In genomic region chr1:111963985-111964738, GRCh38 we compare ENCODE assay signal across 15 cellular contexts. TPM values are rescaled to one million over a fixed set of nuclear protein-coding genes. Genes with fewer than 3 reads are reported as not detected.
"Had no signal": no experiment of that assay in that cellular context is flagged by ENCODE, and none has a peak within 500 bp of the region (broad histone marks: within the 10 kb centered on the region; RNA-seq: fewer than 3 reads in every experiment).

No MANE protein-coding gene starts in this region.

- H3K4me3 ChIP-seq: tibial artery had no signal

- DNase-seq: activated CD4-positive, alpha-beta memory T cell treated with anti-CD3 and anti-CD28 coated beads for 36 hours; activated CD4-positive, alpha-beta T cell treated with anti-CD3 and anti-CD28 coated beads for 36 hours; activated CD8-positive, alpha-beta memory T cell treated with anti-CD3 and anti-CD28 coated beads, Interleukin-2, amount 10 ng/mL, durations not matched to agents 7 days and 5 days; activated naive CD4-positive, alpha-beta T cell treated with anti-CD3 and anti-CD28 coated beads, Interleukin-2, amount 10 ng/mL, durations not matched to agents 7 days and 5 days; activated T-cell treated with anti-CD3 and anti-CD28 coated beads, Interleukin-2, amount 50 U/mL, for 1 hour; glutamatergic neuron; kidney glomerular epithelial cell; stimulated activated CD4-positive, alpha-beta T cell treated with anti-CD3 and anti-CD28 coated beads, Interleukin-2, amount 100 ng/mL, for 24 hours; stimulated activated naive CD4-positive, alpha-beta T cell; T-helper 17 cell; tibial artery; WERI-Rb-1 had no signal

- H3K36me3 ChIP-seq: tibial artery, WERI-Rb-1 had no signal

- H3K36me3 Mint-ChIP-seq: activated CD4-positive, alpha-beta memory T cell treated with anti-CD3 and anti-CD28 coated beads for 36 hours; activated CD8-positive, alpha-beta memory T cell treated with anti-CD3 and anti-CD28 coated beads, Interleukin-2, amount 10 ng/mL, durations not matched to agents 7 days and 5 days; activated naive CD4-positive, alpha-beta T cell treated with anti-CD3 and anti-CD28 coated beads, Interleukin-2, amount 10 ng/mL, durations not matched to agents 7 days and 5 days had no signal

- H3K27ac ChIP-seq: tibial artery, WERI-Rb-1 had no signal

- H3K4me1 Mint-ChIP-seq: activated CD4-positive, alpha-beta T cell treated with anti-CD3 and anti-CD28 coated beads for 36 hours; activated CD8-positive, alpha-beta memory T cell treated with anti-CD3 and anti-CD28 coated beads, Interleukin-2, amount 10 ng/mL, durations not matched to agents 7 days and 5 days; activated naive CD4-positive, alpha-beta T cell treated with anti-CD3 and anti-CD28 coated beads, Interleukin-2, amount 10 ng/mL, durations not matched to agents 7 days and 5 days had no signal

- H3K9me3 Mint-ChIP-seq: activated CD4-positive, alpha-beta memory T cell treated with anti-CD3 and anti-CD28 coated beads for 36 hours; activated naive CD4-positive, alpha-beta T cell treated with anti-CD3 and anti-CD28 coated beads, Interleukin-2, amount 10 ng/mL, durations not matched to agents 7 days and 5 days; activated T-helper 2 cell treated with anti-CD3 and anti-CD28 coated beads, Interferon-gamma antibody, Interleukin-2, Interleukin-4, amounts not matched to agents 10 μg/mL and 5 μg/mL and 100 μg/mL, durations not matched to agents 14 hours and 24 hours and 36 hours; nephron had no signal

- H3K27me3 ChIP-seq: tibial artery had no signal

- ATAC-seq: activated CD4-positive, alpha-beta T cell treated with anti-CD3 and anti-CD28 coated beads for 36 hours; activated CD8-positive, alpha-beta memory T cell treated with anti-CD3 and anti-CD28 coated beads, Interleukin-2, amount 10 ng/mL, durations not matched to agents 7 days and 5 days; esophagus mucosa; T-helper 17 cell had no signal

- H3K27ac Mint-ChIP-seq: activated CD4-positive, alpha-beta memory T cell treated with anti-CD3 and anti-CD28 coated beads for 36 hours; activated CD4-positive, alpha-beta T cell treated with anti-CD3 and anti-CD28 coated beads for 36 hours; activated CD8-positive, alpha-beta memory T cell treated with anti-CD3 and anti-CD28 coated beads, Interleukin-2, amount 10 ng/mL, durations not matched to agents 7 days and 5 days; activated naive CD4-positive, alpha-beta T cell treated with anti-CD3 and anti-CD28 coated beads, Interleukin-2, amount 10 ng/mL, durations not matched to agents 7 days and 5 days; activated T-helper 2 cell treated with anti-CD3 and anti-CD28 coated beads, Interferon-gamma antibody, Interleukin-2, Interleukin-4, amounts not matched to agents 10 μg/mL and 5 μg/mL and 100 μg/mL, durations not matched to agents 14 hours and 24 hours and 36 hours; nephron; T-helper 17 cell had no signal

- H3K4me3 Mint-ChIP-seq: activated CD4-positive, alpha-beta memory T cell treated with anti-CD3 and anti-CD28 coated beads for 36 hours; activated CD4-positive, alpha-beta T cell treated with anti-CD3 and anti-CD28 coated beads for 36 hours; activated CD8-positive, alpha-beta memory T cell treated with anti-CD3 and anti-CD28 coated beads, Interleukin-2, amount 10 ng/mL, durations not matched to agents 7 days and 5 days; activated naive CD4-positive, alpha-beta T cell treated with anti-CD3 and anti-CD28 coated beads, Interleukin-2, amount 10 ng/mL, durations not matched to agents 7 days and 5 days; nephron; T-helper 17 cell had no signal

RNA-seq across cellular contexts. Expression of gene KCND3, which starts 25.3 kb away (rescaled TPM):
- total RNA-seq: activated CD4-positive, alpha-beta memory T cell treated with anti-CD3 and anti-CD28 coated beads for 36 hours; activated CD4-positive, alpha-beta T cell treated with anti-CD3 and anti-CD28 coated beads for 36 hours; activated CD8-positive, alpha-beta memory T cell treated with anti-CD3 and anti-CD28 coated beads, Interleukin-2, amount 10 ng/mL, durations not matched to agents 7 days and 5 days; activated T-helper 2 cell treated with anti-CD3 and anti-CD28 coated beads, Interferon-gamma antibody, Interleukin-2, Interleukin-4, amounts not matched to agents 10 μg/mL and 5 μg/mL and 100 μg/mL, durations not matched to agents 14 hours and 24 hours and 36 hours had no signal
